In genomic region chr11:75583710-75584658, GRCh38 we compare ENCODE assay signal across 8 cellular contexts. TPM values are rescaled to one million over a fixed set of nuclear protein-coding genes. Genes with fewer than 3 reads are reported as not detected.
DNase-seq lines count a peak whose midpoint lies in the region; ATAC-seq, FAIRE-seq and TF ChIP-seq lines count a peak whose summit lies in the region.

No MANE protein-coding gene starts in this region.

- FAIRE-seq in urothelium cell line (lab: Jason Lieb, UNC), result no peak

- TF ChIP-seq CTCF in activated CD8-positive, alpha-beta T cell treated with anti-CD3 and anti-CD28 coated beads for 36 hours (IDR thresholded peaks at IDR 0.05), result no peak
- TF ChIP-seq CTCF in fibroblast of the aortic adventitia (IDR thresholded peaks at IDR 0.05; ENCODE audit: insufficient read depth, low read length), result no peak

- peaks cover 15% of the 10 kb centered on the region for H3K4me1 Mint-ChIP-seq in activated CD8-positive, alpha-beta T cell treated with anti-CD3 and anti-CD28 coated beads for 36 hours (ENCODE audit: low read depth)

- H3K36me3 ChIP-seq in KOPT-K1 (ENCODE audit: insufficient read depth, low read length), result no peaks in the 10 kb centered on the region
- H3K36me3 ChIP-seq in muscle layer of duodenum (ENCODE audit: control insufficient read depth in 1 of 2, insufficient read depth in 2 of 2, low read length in 2 of 2), result no peaks in the 10 kb centered on the region

- no peaks in the 10 kb centered on the region for H3K36me3 Mint-ChIP-seq in activated CD8-positive, alpha-beta T cell treated with anti-CD3 and anti-CD28 coated beads for 36 hours (ENCODE audit: low read depth)

- H3K27ac ChIP-seq in KOPT-K1 (ENCODE audit: low read depth, low read length, poor library complexity, severe bottlenecking) (peak overlapping the region; percentile 40), muscle layer of duodenum (ENCODE audit: low read length) (peak overlapping the region; percentile 73)

- no peaks in the 10 kb centered on the region for H3K9me3 ChIP-seq in KOPT-K1 (ENCODE audit: insufficient read depth, low read length, poor library complexity, severe bottlenecking)
- no peaks in the 10 kb centered on the region for H3K9me3 ChIP-seq in muscle layer of duodenum (ENCODE audit: control insufficient read depth in 1 of 2, low read length in 2 of 2)

- H3K27ac Mint-ChIP-seq in activated CD8-positive, alpha-beta T cell treated with anti-CD3 and anti-CD28 coated beads for 36 hours, result peak overlapping the region; percentile 73

- peak; percentile 8 for ATAC-seq in activated CD8-positive, alpha-beta T cell treated with anti-CD3 and anti-CD28 coated beads for 36 hours
- no peak for ATAC-seq in HG02884 (IDR thresholded peaks at IDR 0.05; ENCODE audit: unreplicated experiment)

- CTCF ChIA-PET in activated CD8-positive, alpha-beta T cell treated with anti-CD3 and anti-CD28 coated beads for 36 hours (lab: Charles Lee), result interaction anchor here (0.7 to 1.4 kb wide), 6 partner anchors 9 to 568 kb away, joined by 3 to 4 read pairs (median 3); partner anchors contain the start of gene SERPINH1

- no peaks in the 10 kb centered on the region for H3K27me3 Mint-ChIP-seq in activated CD8-positive, alpha-beta T cell treated with anti-CD3 and anti-CD28 coated beads for 36 hours

- no peaks in the 10 kb centered on the region for H3K27me3 ChIP-seq in muscle layer of duodenum (ENCODE audit: low read depth, low read length)

- peak overlapping the region; percentile 69 for H3K4me3 Mint-ChIP-seq in activated CD8-positive, alpha-beta T cell treated with anti-CD3 and anti-CD28 coated beads for 36 hours

- no peaks in the 10 kb centered on the region for H3K9me3 Mint-ChIP-seq in activated CD8-positive, alpha-beta T cell treated with anti-CD3 and anti-CD28 coated beads for 36 hours

- H3K4me1 ChIP-seq in muscle layer of duodenum (ENCODE audit: control insufficient read depth in 1 of 2, insufficient read depth in 2 of 2, low read length in 2 of 2), result peaks cover 3 to 8% of the 10 kb centered on the region in 2 donors

- H3K4me3 ChIP-seq in fibroblast of the aortic adventitia (ENCODE audit: low read depth, low read length) (peak overlapping the region; percentile 73), muscle layer of duodenum (ENCODE audit: low read depth in 1 of 2, low read length in 2 of 2) (peak overlapping the region; percentile 70 to 73)

- DNase-seq in GDM1 (lab: John Stamatoyannopoulos, UW) (peak; percentile 23), fibroblast of the aortic adventitia (ENCODE audit: low read depth) (peak; percentile 76), urothelium cell line (ENCODE audit: low spot score) (peak; percentile 58)
- peak; percentile 16 for DNase-seq in activated CD8-positive, alpha-beta T cell treated with anti-CD3 and anti-CD28 coated beads for 36 hours
- no peak for DNase-seq in activated CD4-positive, alpha-beta T cell treated with anti-CD3 and anti-CD28 coated beads, Interleukin-2, amount 50 U/mL, for 4 hours

- POLR2A ChIA-PET in activated CD8-positive, alpha-beta T cell treated with anti-CD3 and anti-CD28 coated beads for 36 hours (lab: Charles Lee), result interaction anchor here (1.0 kb wide), 1 partner anchor 183 kb away, joined by 5 read pairs; no protein-coding TSS in a partner anchor

- intact Hi-C loops in activated CD8-positive, alpha-beta T cell treated with anti-CD3 and anti-CD28 coated beads for 36 hours (cut with micrococcal nuclease), result no loop called here

RNA-seq across cellular contexts. Expression of gene SERPINH1, which starts 21.9 kb away (rescaled TPM):
- total RNA-seq in activated CD8-positive, alpha-beta T cell treated with anti-CD3 and anti-CD28 coated beads for 36 hours, result 10 to 100 TPM; 15.7 to 17.7 TPM
- total RNA-seq in fibroblast of the aortic adventitia (ENCODE audit: low replicate concordance), result 374 and 497 TPM in 2 replicates

RNA-seq across cellular contexts. Expression of gene GDPD5, which starts 58.2 kb away (rescaled TPM):
- 10 to 100 TPM in 1 of 2 experiments, 1 to 10 TPM in 1; 7.8 to 11.0 TPM for total RNA-seq in activated CD8-positive, alpha-beta T cell treated with anti-CD3 and anti-CD28 coated beads for 36 hours
- total RNA-seq in fibroblast of the aortic adventitia (ENCODE audit: low replicate concordance), result 5.3 and 12.4 TPM in 2 replicates

Comparison
In these comparisons a context has a peak if more than half of its experiments do, and no peak if none do; other contexts are left out.
1. DNase-seq: peak in GDM1 (single experiment), activated CD8-positive, alpha-beta T cell treated with anti-CD3 and anti-CD28 coated beads for 36 hours (single experiment), fibroblast of the aortic adventitia (single experiment) and urothelium cell line (single experiment); none in activated CD4-positive, alpha-beta T cell treated with anti-CD3 and anti-CD28 coated beads, Interleukin-2, amount 50 U/mL, for 4 hours (0 of 2).
2. RNA of gene SERPINH1, which starts 21.9 kb away (total RNA-seq): 374 to 497 TPM in fibroblast of the aortic adventitia; 15.7 to 17.7 TPM in activated CD8-positive, alpha-beta T cell treated with anti-CD3 and anti-CD28 coated beads for 36 hours; every median in the first group is over 10 times any median in the second.